In genomic region chr3:113747719-113748046, GRCh38 we compare ENCODE assay signal across 8 cellular contexts. TPM values are rescaled to one million over a fixed set of nuclear protein-coding genes. Genes with fewer than 3 reads are reported as not detected.
DNase-seq lines count a peak whose midpoint lies in the region; ATAC-seq, FAIRE-seq and TF ChIP-seq lines count a peak whose summit lies in the region.

No MANE protein-coding gene starts in this region.

- H3K27ac ChIP-seq in gastroesophageal sphincter (peak overlapping the region; percentile 90 to 97 (median 96)), small intestine (ENCODE audit: low read depth in 1 of 2, low read length in 1 of 2) (peak overlapping the region in 1 of 2 donors; percentile 85)

- H3K9me3 Mint-ChIP-seq in Caco-2 (ENCODE audit: unreplicated experiment): no peaks in the 10 kb centered on the region
- no peaks in the 10 kb centered on the region for H3K9me3 Mint-ChIP-seq in activated CD8-positive, alpha-beta T cell treated with anti-CD3 and anti-CD28 coated beads for 36 hours

- H3K9me3 ChIP-seq in Caco-2 (no peaks in the 10 kb centered on the region), gastroesophageal sphincter (no peaks in the 10 kb centered on the region), small intestine (ENCODE audit: control insufficient read depth, low read depth) (no peaks in the 10 kb centered on the region)

- ATAC-seq in HG02943 (IDR thresholded peaks at IDR 0.05; ENCODE audit: low read depth, unreplicated experiment) (peak; percentile 4), gastroesophageal sphincter (no peak), HG02938 (IDR thresholded peaks at IDR 0.05; ENCODE audit: unreplicated experiment) (no peak)
- ATAC-seq in activated CD8-positive, alpha-beta T cell treated with anti-CD3 and anti-CD28 coated beads for 36 hours: peak; percentile 10

- no peak for FAIRE-seq in small intestine (lab: Jason Lieb, UNC)

- CTCF ChIA-PET in Caco-2 (lab: Charles Lee): interaction anchor here (0.8 to 3.2 kb wide), 2 partner anchors 12 to 232 kb away, joined by 4 to 37 read pairs; no protein-coding TSS in a partner anchor
- CTCF ChIA-PET in activated CD8-positive, alpha-beta T cell treated with anti-CD3 and anti-CD28 coated beads for 36 hours (lab: Charles Lee): interaction anchor here (1.5 to 3.2 kb wide), 2 partner anchors 11 to 12 kb away, joined by 3 to 44 read pairs; no protein-coding TSS in a partner anchor

- no peaks in the 10 kb centered on the region for H3K27me3 Mint-ChIP-seq in Caco-2 (ENCODE audit: insufficient read depth, unreplicated experiment)
- H3K27me3 Mint-ChIP-seq in activated CD8-positive, alpha-beta T cell treated with anti-CD3 and anti-CD28 coated beads for 36 hours: no peaks in the 10 kb centered on the region

- peaks cover 30% of the 10 kb centered on the region for H3K36me3 Mint-ChIP-seq in Caco-2 (ENCODE audit: insufficient read depth, unreplicated experiment)
- peaks cover 32% of the 10 kb centered on the region for H3K36me3 Mint-ChIP-seq in activated CD8-positive, alpha-beta T cell treated with anti-CD3 and anti-CD28 coated beads for 36 hours (ENCODE audit: low read depth)

- intact Hi-C loops in Caco-2 (cut with micrococcal nuclease; ENCODE audit: unreplicated experiment): loop anchor here (5.0 kb wide), 2 partner anchors 200 to 230 kb away; partner anchors contain the start of genes SPICE1 and ZDHHC23
- intact Hi-C loops in activated CD8-positive, alpha-beta T cell treated with anti-CD3 and anti-CD28 coated beads for 36 hours (cut with micrococcal nuclease): loop anchor here (5.0 to 10.0 kb wide), 2 partner anchors 233 to 310 kb away; partner anchors contain the start of genes CCDC191, QTRT2 and SPICE1

- peak overlapping the region; percentile 96 for H3K4me3 Mint-ChIP-seq in Caco-2 (ENCODE audit: unreplicated experiment)
- peak overlapping the region; percentile 98 for H3K4me3 Mint-ChIP-seq in activated CD8-positive, alpha-beta T cell treated with anti-CD3 and anti-CD28 coated beads for 36 hours

- H3K4me1 ChIP-seq in Caco-2 (0 out of 2 replicates have a peak, but pooled peaks cover 3% of the 10 kb centered on the region), gastroesophageal sphincter (peaks cover 12 to 54% (median 18%) of the 10 kb centered on the region in 3 donors), small intestine (ENCODE audit: control insufficient read depth in 2 of 2, insufficient read depth in 1 of 2, low read depth in 1 of 2, low read length in 1 of 2) (peaks cover 0 to 4% of the 10 kb centered on the region in 2 donors)

- H3K27me3 ChIP-seq in Caco-2 (replicated peaks; ENCODE audit: control insufficient read depth, insufficient read depth, low read length) (no peaks in the 10 kb centered on the region), gastroesophageal sphincter (no peaks in the 10 kb centered on the region), small intestine (ENCODE audit: control insufficient read depth in 2 of 2, insufficient read depth in 2 of 2, low read length in 2 of 2) (no peaks in the 10 kb centered on the region)

- H3K4me3 ChIP-seq in Caco-2 (ENCODE audit: low read depth, low read length): peak overlapping the region; percentile 78
- peak overlapping the region; percentile 79 to 83 for H3K4me3 ChIP-seq in gastroesophageal sphincter
- H3K4me3 ChIP-seq in small intestine (ENCODE audit: low read depth in 1 of 2, low read length in 2 of 2): peak overlapping the region; percentile 75 to 78

- TF ChIP-seq EP300 in gastroesophageal sphincter (IDR thresholded peaks at IDR 0.05): no peak

- BruUV-seq in Caco-2 (replicated peaks; lab: Mats Ljungman, UMichigan): no TSS peak

- TF ChIP-seq CTCF in Caco-2 (IDR thresholded peaks at IDR 0.05; ENCODE audit: insufficient read depth in 1 of 2, low read depth in 1 of 2, low read length in 1 of 2, severe bottlenecking in 1 of 2, unreplicated experiment in 1 of 2): no peak
- no peak for TF ChIP-seq CTCF in activated CD8-positive, alpha-beta T cell treated with anti-CD3 and anti-CD28 coated beads for 36 hours (IDR thresholded peaks at IDR 0.05)
- no peak for TF ChIP-seq CTCF in gastroesophageal sphincter (IDR thresholded peaks at IDR 0.05)

- DNase-seq in Caco-2 (peak in 1 of 2 experiments; percentile 12), small intestine (no peak), GDM1 (lab: John Stamatoyannopoulos, UW) (no peak), NCI-H526 treated with DMSO at 0.1 percent for 48 hours (lab: John Stamatoyannopoulos, UW) (no peak)
- peak; percentile 75 for DNase-seq in activated CD8-positive, alpha-beta T cell treated with anti-CD3 and anti-CD28 coated beads for 36 hours

- peaks cover 12% of the 10 kb centered on the region for H3K4me1 Mint-ChIP-seq in Caco-2 (ENCODE audit: low read depth, unreplicated experiment)
- H3K4me1 Mint-ChIP-seq in activated CD8-positive, alpha-beta T cell treated with anti-CD3 and anti-CD28 coated beads for 36 hours (ENCODE audit: low read depth): peaks cover 47% of the 10 kb centered on the region

- peak overlapping the region; percentile 100 for H3K27ac Mint-ChIP-seq in Caco-2 (ENCODE audit: unreplicated experiment)
- H3K27ac Mint-ChIP-seq in activated CD8-positive, alpha-beta T cell treated with anti-CD3 and anti-CD28 coated beads for 36 hours: peak overlapping the region; percentile 100

- H3K36me3 ChIP-seq in Caco-2 (ENCODE audit: control insufficient read depth, insufficient read depth, low read length) (no peaks in the 10 kb centered on the region), gastroesophageal sphincter (no peaks in the 10 kb centered on the region), small intestine (ENCODE audit: control insufficient read depth in 2 of 2, insufficient read depth in 2 of 2, low read length in 2 of 2) (no peaks in the 10 kb centered on the region)

- WGBS in gastroesophageal sphincter (ENCODE audit: low coverage in 1 of 2), 2 donors: 6 to 8% methylated on average over 6 of the region's 6 CpGs
- 3 to 4% (median 4%) methylated on average over 6 of the region's 6 CpGs for WGBS in small intestine, 3 donors

- POLR2A ChIA-PET in Caco-2 (lab: Charles Lee): interaction anchor here (1.2 kb wide), 1 partner anchor 51 kb away, joined by 6 read pairs; the partner anchor contains the start of gene USF3
- POLR2A ChIA-PET in activated CD8-positive, alpha-beta T cell treated with anti-CD3 and anti-CD28 coated beads for 36 hours (lab: Charles Lee): interaction anchor here (0.7 to 3.2 kb wide), 5 partner anchors 12 to 216 kb away, joined by 3 to 26 read pairs (median 5); no protein-coding TSS in a partner anchor

- TF ChIP-seq POLR2A in gastroesophageal sphincter (IDR thresholded peaks at IDR 0.05): no peak

RNA-seq across cellular contexts. Expression of gene ATP6V1A, which starts 0.8 kb away (rescaled TPM):
- total RNA-seq in Caco-2 (2022) (93.0 and 96.4 TPM in 2 replicates), gastroesophageal sphincter (10 to 100 TPM; 23.0 to 38.8 (median 26.1) TPM)
- total RNA-seq in activated CD8-positive, alpha-beta T cell treated with anti-CD3 and anti-CD28 coated beads for 36 hours: 10 to 100 TPM; 36.7 to 40.7 TPM
- polyA plus RNA-seq in small intestine: 10 to 100 TPM; 13.8 to 19.4 (median 15.9) TPM

RNA-seq across cellular contexts. Expression of gene NAA50, which starts 1.6 kb away (rescaled TPM):
- 182 and 188 TPM in 2 replicates for total RNA-seq in Caco-2 (2022)
- total RNA-seq in activated CD8-positive, alpha-beta T cell treated with anti-CD3 and anti-CD28 coated beads for 36 hours: 100 to 1,000 TPM; 117 to 118 TPM
- total RNA-seq in gastroesophageal sphincter: 100 to 1,000 TPM; 127 to 172 (median 147) TPM
- polyA plus RNA-seq in small intestine: 10 to 100 TPM; 17.0 to 56.7 (median 25.3) TPM

RNA-seq across cellular contexts. Expression of gene USF3, which starts 51.2 kb away (rescaled TPM):
- total RNA-seq in Caco-2 (2022) (10.9 and 12.1 TPM in 2 replicates), gastroesophageal sphincter (10 to 100 TPM; 27.3 to 33.2 (median 29.6) TPM)
- 10 to 100 TPM; 11.3 to 11.9 TPM for total RNA-seq in activated CD8-positive, alpha-beta T cell treated with anti-CD3 and anti-CD28 coated beads for 36 hours
- polyA plus RNA-seq in small intestine: 1 to 10 TPM; 3.2 to 9.8 (median 5.0) TPM

Comparison
In these comparisons a context has a peak if more than half of its experiments do, and no peak if none do; other contexts are left out.
1. ATAC-seq: peak in HG02943 (single experiment) and activated CD8-positive, alpha-beta T cell treated with anti-CD3 and anti-CD28 coated beads for 36 hours (single experiment); none in gastroesophageal sphincter (single experiment) and HG02938 (single experiment).
2. Peak in every context shown above with its lines, with median percentiles within 50 percentile points of each other: H3K4me3 ChIP-seq.